In genomic region chr5:74762599-74762998, GRCh38 we compare ENCODE assay signal across 11 cellular contexts.
DNase-seq lines count a peak whose midpoint lies in the region; TF ChIP-seq lines count a peak whose summit lies in the region.
"Had no signal": no experiment of that assay in that cellular context is flagged by ENCODE, and none has a peak within 500 bp of the region (broad histone marks: within the 10 kb centered on the region; RNA-seq: fewer than 3 reads in every experiment).

No MANE protein-coding gene starts in this region.

- TF ChIP-seq CTCF in AG04449 (IDR thresholded peaks at IDR 0.05; ENCODE audit: insufficient read depth, low read length, missing control alignments) (no peak), GM20000 (IDR thresholded peaks at IDR 0.05; ENCODE audit: extremely low read depth, missing control alignments) (no peak)

- POLR2A ChIA-PET in AG04449 (lab: Yijun Ruan, JAX), result no interaction called here

- H3K4me3 ChIP-seq in AG04449 (ENCODE audit: low read depth, low read length), result no peak overlapping the region

- DNase-seq in AG04449 (ENCODE audit: low read depth, low spot score) (peak; percentile 29), GM04503 (ENCODE audit: low read depth) (peak; percentile 27), SW480 (ENCODE audit: low spot score) (peak; percentile 75), fibroblast of the conjunctiva (ENCODE audit: low read depth) (peak; percentile 45), NCI-H146 treated with DMSO at 0.1 percent for 48 hours (lab: John Stamatoyannopoulos, UW; ENCODE audit: unreplicated experiment) (no peak), NCI-H524 (lab: John Stamatoyannopoulos, UW) (no peak), NCI-H2171 treated with DMSO at 0.1 percent for 48 hours (lab: John Stamatoyannopoulos, UW) (no peak), GM20000 (ENCODE audit: low spot score) (no peak)
- DNase-seq: DMS79 treated with DMSO at 0.1 percent for 48 hours, NCI-H2081 treated with DMSO at 0.1 percent for 48 hours, right cardiac atrium had no signal

- CTCF ChIA-PET in AG04449 (lab: Yijun Ruan, JAX), result interaction anchor here (1.2 kb wide), 1 partner anchor 157 kb away, joined by 4 read pairs; no protein-coding TSS in a partner anchor

Comparison
In these comparisons a context has a peak if more than half of its experiments do, and no peak if none do; other contexts are left out.
1. DNase-seq: peak in AG04449 (single experiment), GM04503 (single experiment), SW480 (single experiment) and fibroblast of the conjunctiva (single experiment); none in NCI-H146 treated with DMSO at 0.1 percent for 48 hours (single experiment), NCI-H524 (0 of 2), NCI-H2171 treated with DMSO at 0.1 percent for 48 hours (single experiment) and GM20000 (single experiment).